ENCODE assay signal across 18 cellular contexts in the genomic region with DNA sequence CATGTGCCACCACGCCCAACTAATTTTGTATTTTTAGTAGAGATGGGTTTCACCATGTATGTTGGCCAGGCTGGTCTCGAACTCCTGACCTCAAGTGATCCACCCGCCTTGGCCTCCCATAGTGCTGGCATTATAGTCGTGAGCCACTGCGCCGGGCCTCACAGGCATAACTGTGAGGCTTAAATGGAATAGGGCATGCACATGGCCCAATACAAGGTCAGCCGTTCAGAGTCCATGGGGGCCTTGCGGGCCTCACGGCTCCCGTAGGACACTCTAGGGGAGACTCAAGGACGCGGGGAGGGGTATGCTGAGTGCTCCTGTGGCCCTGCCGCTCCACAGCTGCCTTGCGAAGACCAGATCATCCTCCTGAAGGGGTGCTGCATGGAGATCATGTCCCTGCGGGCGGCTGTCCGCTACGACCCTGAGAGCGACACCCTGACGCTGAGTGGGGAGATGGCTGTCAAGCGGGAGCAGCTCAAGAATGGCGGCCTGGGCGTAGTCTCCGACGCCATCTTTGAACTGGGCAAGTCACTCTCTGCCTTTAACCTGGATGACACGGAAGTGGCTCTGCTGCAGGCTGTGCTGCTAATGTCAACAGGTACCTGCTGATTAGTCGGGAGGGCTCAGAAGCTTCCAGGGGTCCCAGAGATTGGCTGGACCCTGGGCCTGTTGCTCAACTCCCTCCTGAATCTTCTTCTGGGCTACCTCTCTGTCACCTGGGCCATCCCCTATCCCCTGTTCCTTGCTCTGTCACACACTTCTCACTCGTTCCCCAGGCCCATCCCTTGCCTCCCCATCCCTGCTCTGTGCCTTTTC. TPM values are rescaled to one million over a fixed set of nuclear protein-coding genes. Genes with fewer than 3 reads are reported as not detected.
DNase-seq lines count a peak whose midpoint lies in the region; ATAC-seq and TF ChIP-seq lines count a peak whose summit lies in the region.
"Had no signal": no experiment of that assay in that cellular context is flagged by ENCODE, and none has a peak within 500 bp of the region (broad histone marks: within the 10 kb centered on the region; RNA-seq: fewer than 3 reads in every experiment).

No MANE protein-coding gene starts in this region.

- no peak for TF ChIP-seq EP300 in esophagus muscularis mucosa (IDR thresholded peaks at IDR 0.05)
- TF ChIP-seq EP300 in stomach (IDR thresholded peaks at IDR 0.05): no peak

- H3K27ac ChIP-seq in esophagus muscularis mucosa (replicated peaks in 1 of 4): peak overlapping the region in 3 of 4 donors; percentile 88 to 99 (median 93)
- peak overlapping the region in 3 of 5 donors; percentile 14 to 97 (median 95) for H3K27ac ChIP-seq in stomach
- no peak overlapping the region for H3K27ac ChIP-seq in brain microvascular endothelial cell
- H3K27ac ChIP-seq: colonic mucosa had no signal

- TF ChIP-seq POLR2A in esophagus muscularis mucosa (IDR thresholded peaks at IDR 0.05; ENCODE audit: low read depth): no peak
- TF ChIP-seq POLR2A in stomach (IDR thresholded peaks at IDR 0.05): no peak

- in situ Hi-C loops in brain microvascular endothelial cell (cut with HindIII; ENCODE audit: low pct_ligation_motif_present, low sequenced_read_pairs): no loop called here

- H3K27me3 Mint-ChIP-seq in activated naive CD8-positive, alpha-beta T cell treated with anti-CD3 and anti-CD28 coated beads, Interleukin-2, amount 10 ng/mL, durations not matched to agents 7 days and 5 days: no peaks in the 10 kb centered on the region
- no peaks in the 10 kb centered on the region for H3K27me3 Mint-ChIP-seq in activated naive CD8-positive, alpha-beta T cell treated with anti-CD3 and anti-CD28 coated beads for 36 hours
- H3K27me3 Mint-ChIP-seq: stimulated activated naive B cell treated with anti-CD40 and anti-IgM and Interleukin-4, amounts not matched to agents 10 μg/mL and 1 μg/mL and 100 μg/mL, for 72 hours had no signal

- peaks cover 47 to 95% (median 87%) of the 10 kb centered on the region in 4 donors for H3K36me3 ChIP-seq in esophagus muscularis mucosa
- H3K36me3 ChIP-seq in stomach: peaks cover 68 to 100% (median 99%) of the 10 kb centered on the region in 4 donors
- H3K36me3 ChIP-seq in brain microvascular endothelial cell (replicated peaks): peaks cover 29% of the 10 kb centered on the region
- H3K36me3 ChIP-seq: colonic mucosa had no signal

- no peak for ATAC-seq in activated naive CD8-positive, alpha-beta T cell treated with anti-CD3 and anti-CD28 coated beads, Interleukin-2, amount 10 ng/mL, durations not matched to agents 7 days and 5 days (ENCODE audit: low read depth)
- ATAC-seq: stimulated activated naive B cell treated with anti-CD40 and anti-IgM and Interleukin-4, amounts not matched to agents 10 μg/mL and 1 μg/mL and 100 μg/mL, for 72 hours had no signal

- H3K9me3 Mint-ChIP-seq in activated naive CD8-positive, alpha-beta T cell treated with anti-CD3 and anti-CD28 coated beads, Interleukin-2, amount 10 ng/mL, durations not matched to agents 7 days and 5 days: no peaks in the 10 kb centered on the region
- no peaks in the 10 kb centered on the region for H3K9me3 Mint-ChIP-seq in activated naive CD8-positive, alpha-beta T cell treated with anti-CD3 and anti-CD28 coated beads for 36 hours
- H3K9me3 Mint-ChIP-seq: activated naive CD4-positive, alpha-beta T cell treated with anti-CD3 and anti-CD28 coated beads for 36 hours; stimulated activated naive B cell treated with anti-CD40 and anti-IgM and Interleukin-4, amounts not matched to agents 10 μg/mL and 1 μg/mL and 100 μg/mL, for 72 hours had no signal

- DNase-seq in activated naive CD8-positive, alpha-beta T cell treated with anti-CD3 and anti-CD28 coated beads, Interleukin-2, amount 10 ng/mL, durations not matched to agents 7 days and 5 days: no peak
- DNase-seq in activated naive CD8-positive, alpha-beta T cell treated with anti-CD3 and anti-CD28 coated beads for 36 hours: no peak
- DNase-seq in esophagus muscularis mucosa (ENCODE audit: extremely low spot score) (no peak), stomach (no peak), NCI-H1092 (lab: John Stamatoyannopoulos, UW) (no peak), brain microvascular endothelial cell (no peak)
- DNase-seq: activated naive CD4-positive, alpha-beta T cell treated with anti-CD3 and anti-CD28 coated beads for 36 hours; activated T-cell treated with anti-CD3 and anti-CD28 coated beads for 4 hours; colonic mucosa; DMS 273 treated with DMSO at 0.1 percent for 48 hours; GDM1; midbrain; NCI-H1105 treated with DMSO at 0.1 percent for 48 hours; NCI-H510A treated with DMSO at 0.1 percent for 48 hours; retina; stimulated activated naive B cell treated with anti-CD40 and anti-IgM and Interleukin-4, amounts not matched to agents 10 μg/mL and 1 μg/mL and 100 μg/mL, for 72 hours; trophoblast cell had no signal

- peaks cover 41 to 65% (median 60%) of the 10 kb centered on the region in 4 donors for H3K4me1 ChIP-seq in esophagus muscularis mucosa
- H3K4me1 ChIP-seq in stomach: peaks cover 25 to 60% (median 44%) of the 10 kb centered on the region in 4 donors
- H3K4me1 ChIP-seq: colonic mucosa had no signal

- TF ChIP-seq CTCF in esophagus muscularis mucosa (IDR thresholded peaks at IDR 0.05) (no peak), stomach (IDR thresholded peaks at IDR 0.05) (no peak), brain microvascular endothelial cell (IDR thresholded peaks at IDR 0.05; ENCODE audit: low read depth, low read length, missing control alignments) (no peak)

- H3K4me1 Mint-ChIP-seq in activated naive CD8-positive, alpha-beta T cell treated with anti-CD3 and anti-CD28 coated beads, Interleukin-2, amount 10 ng/mL, durations not matched to agents 7 days and 5 days: peaks cover 5% of the 10 kb centered on the region
- H3K4me1 Mint-ChIP-seq in activated naive CD8-positive, alpha-beta T cell treated with anti-CD3 and anti-CD28 coated beads for 36 hours: peaks cover 2% of the 10 kb centered on the region
- H3K4me1 Mint-ChIP-seq: CD14-positive monocyte had no signal

- peaks cover 5% of the 10 kb centered on the region for H3K36me3 Mint-ChIP-seq in activated naive CD8-positive, alpha-beta T cell treated with anti-CD3 and anti-CD28 coated beads, Interleukin-2, amount 10 ng/mL, durations not matched to agents 7 days and 5 days
- peaks cover 8% of the 10 kb centered on the region for H3K36me3 Mint-ChIP-seq in activated naive CD8-positive, alpha-beta T cell treated with anti-CD3 and anti-CD28 coated beads for 36 hours

- POLR2A ChIA-PET in activated naive CD8-positive, alpha-beta T cell treated with anti-CD3 and anti-CD28 coated beads, Interleukin-2, amount 10 ng/mL, durations not matched to agents 7 days and 5 days (lab: Charles Lee): no interaction called here

- H3K4me3 ChIP-seq in esophagus muscularis mucosa (no peak overlapping the region), stomach (no peak overlapping the region), brain microvascular endothelial cell (ENCODE audit: low read depth, low read length) (no peak overlapping the region)
- H3K4me3 ChIP-seq: colonic mucosa had no signal

- H3K27ac Mint-ChIP-seq in activated naive CD8-positive, alpha-beta T cell treated with anti-CD3 and anti-CD28 coated beads, Interleukin-2, amount 10 ng/mL, durations not matched to agents 7 days and 5 days: peak overlapping the region; percentile 34
- H3K27ac Mint-ChIP-seq in activated naive CD8-positive, alpha-beta T cell treated with anti-CD3 and anti-CD28 coated beads for 36 hours: no peak overlapping the region
- H3K27ac Mint-ChIP-seq: stimulated activated naive B cell treated with anti-CD40 and anti-IgM and Interleukin-4, amounts not matched to agents 10 μg/mL and 1 μg/mL and 100 μg/mL, for 72 hours had no signal

- intact Hi-C loops in esophagus muscularis mucosa (cut with DNase I): loop anchor here (5.0 kb wide), 1 partner anchor 66 kb away; no protein-coding TSS in a partner anchor
- intact Hi-C loops in stomach (cut with DNase I; ENCODE audit: low total_unique reads): loop anchor here (10.0 kb wide), 1 partner anchor 63 kb away; no protein-coding TSS in a partner anchor

- WGBS in esophagus muscularis mucosa: 89% methylated on average over 23 of the region's 28 CpGs
- WGBS in stomach, 5 donors: 85 to 89% (median 86%) methylated on average over 23 to 28 of the region's 28 CpGs

- no peak overlapping the region for H3K4me3 Mint-ChIP-seq in activated naive CD8-positive, alpha-beta T cell treated with anti-CD3 and anti-CD28 coated beads, Interleukin-2, amount 10 ng/mL, durations not matched to agents 7 days and 5 days
- H3K4me3 Mint-ChIP-seq in activated naive CD8-positive, alpha-beta T cell treated with anti-CD3 and anti-CD28 coated beads for 36 hours: no peak overlapping the region
- H3K4me3 Mint-ChIP-seq: activated naive CD4-positive, alpha-beta T cell treated with anti-CD3 and anti-CD28 coated beads for 36 hours; CD14-positive monocyte; stimulated activated naive B cell treated with anti-CD40 and anti-IgM and Interleukin-4, amounts not matched to agents 10 μg/mL and 1 μg/mL and 100 μg/mL, for 72 hours had no signal

- H3K9me3 ChIP-seq in esophagus muscularis mucosa: no peaks in the 10 kb centered on the region
- no peaks in the 10 kb centered on the region for H3K9me3 ChIP-seq in stomach
- H3K9me3 ChIP-seq: colonic mucosa had no signal

- H3K27me3 ChIP-seq in esophagus muscularis mucosa (no peaks in the 10 kb centered on the region), stomach (no peaks in the 10 kb centered on the region), brain microvascular endothelial cell (replicated peaks) (no peaks in the 10 kb centered on the region)
- H3K27me3 ChIP-seq: colonic mucosa had no signal

RNA-seq across cellular contexts. Expression of a gene that starts 12.3 kb away (rescaled TPM):
- 1 to 10 TPM; 5.0 to 5.8 TPM for total RNA-seq in activated naive CD8-positive, alpha-beta T cell treated with anti-CD3 and anti-CD28 coated beads, Interleukin-2, amount 10 ng/mL, durations not matched to agents 7 days and 5 days
- 1 to 10 TPM; 4.8 to 5.8 TPM for total RNA-seq in activated naive CD8-positive, alpha-beta T cell treated with anti-CD3 and anti-CD28 coated beads for 36 hours
- total RNA-seq in esophagus muscularis mucosa: 10 to 100 TPM in 3 of 4 donors, 1 to 10 TPM in 1; 6.1 to 24.2 (median 14.5) TPM
- 10 to 100 TPM in 2 of 5 donors, 1 to 10 TPM in 3; 2.8 to 14.9 (median 9.0) TPM for total RNA-seq in stomach
- polyA plus RNA-seq in stomach: 10 to 100 TPM in 1 of 3 donors, 1 to 10 TPM in 2; 5.5 to 20.5 (median 9.6) TPM

RNA-seq across cellular contexts. Expression of a gene that starts 25.3 kb away (rescaled TPM):
- total RNA-seq in activated naive CD8-positive, alpha-beta T cell treated with anti-CD3 and anti-CD28 coated beads, Interleukin-2, amount 10 ng/mL, durations not matched to agents 7 days and 5 days: 10 to 100 TPM; 19.9 to 20.3 TPM
- total RNA-seq in activated naive CD8-positive, alpha-beta T cell treated with anti-CD3 and anti-CD28 coated beads for 36 hours: 10 to 100 TPM; 11.4 to 12.1 TPM
- 100 to 1,000 TPM in 2 of 4 donors, 10 to 100 TPM in 2; 69.7 to 112 (median 85.2) TPM for total RNA-seq in esophagus muscularis mucosa
- 10 to 100 TPM; 21.1 to 52.2 (median 38.4) TPM for total RNA-seq in stomach
- polyA plus RNA-seq in stomach: 10 to 100 TPM; 21.4 to 37.0 (median 26.4) TPM

RNA-seq across cellular contexts. Expression of a gene that starts 33.7 kb away (rescaled TPM):
- total RNA-seq in activated naive CD8-positive, alpha-beta T cell treated with anti-CD3 and anti-CD28 coated beads, Interleukin-2, amount 10 ng/mL, durations not matched to agents 7 days and 5 days: 100 to 1,000 TPM; 107 to 110 TPM
- total RNA-seq in activated naive CD8-positive, alpha-beta T cell treated with anti-CD3 and anti-CD28 coated beads for 36 hours: 10 to 100 TPM; 62.7 to 66.7 TPM
- total RNA-seq in esophagus muscularis mucosa (10 to 100 TPM; 64.1 to 86.8 (median 72.2) TPM), stomach (100 to 1,000 TPM in 2 of 5 donors, 10 to 100 TPM in 3; 47.1 to 322 (median 90.1) TPM)
- polyA plus RNA-seq in stomach: 10 to 100 TPM; 29.3 to 63.8 (median 32.7) TPM

RNA-seq across cellular contexts. Expression of a gene that starts 33.9 kb away (rescaled TPM):
- 10 to 100 TPM; 87.0 to 89.9 TPM for total RNA-seq in activated naive CD8-positive, alpha-beta T cell treated with anti-CD3 and anti-CD28 coated beads, Interleukin-2, amount 10 ng/mL, durations not matched to agents 7 days and 5 days
- 100 to 1,000 TPM; 103 to 107 TPM for total RNA-seq in activated naive CD8-positive, alpha-beta T cell treated with anti-CD3 and anti-CD28 coated beads for 36 hours
- total RNA-seq in esophagus muscularis mucosa (10 to 100 TPM; 33.6 to 43.6 (median 37.4) TPM), stomach (100 to 1,000 TPM in 2 of 5 donors, 10 to 100 TPM in 3; 55.4 to 336 (median 91.6) TPM)
- 10 to 100 TPM; 24.1 to 49.5 (median 32.7) TPM for polyA plus RNA-seq in stomach

RNA-seq across cellular contexts. Expression of a gene that starts 52.2 kb away (rescaled TPM):
- 100 to 1,000 TPM; 100 to 101 TPM for total RNA-seq in activated naive CD8-positive, alpha-beta T cell treated with anti-CD3 and anti-CD28 coated beads, Interleukin-2, amount 10 ng/mL, durations not matched to agents 7 days and 5 days
- total RNA-seq in activated naive CD8-positive, alpha-beta T cell treated with anti-CD3 and anti-CD28 coated beads for 36 hours: 10 to 100 TPM; 74.5 to 77.0 TPM
- total RNA-seq in esophagus muscularis mucosa (100 to 1,000 TPM in 2 of 4 donors, 10 to 100 TPM in 2; 77.2 to 103 (median 95.5) TPM), stomach (100 to 1,000 TPM in 2 of 5 donors, 10 to 100 TPM in 3; 41.9 to 198 (median 85.5) TPM)
- 10 to 100 TPM; 27.6 to 42.2 (median 37.0) TPM for polyA plus RNA-seq in stomach
